ENCODE assay signal across 1 cellular context in genomic region chr4:3716034-3716875, GRCh38.
TF ChIP-seq lines count a peak whose summit lies in the region.

No MANE protein-coding gene starts in this region.

TF ChIP-seq in IMR-90, 13 proteins besides CTCF, POLR2A, EP300 and RAD21 (continued from another document):
- TF ChIP-seq ELK1 (IDR thresholded peaks at IDR 0.05; ENCODE audit: borderline replicate concordance, low read depth, low read length) (no peak), MXI1 (IDR thresholded peaks at IDR 0.05; ENCODE audit: borderline replicate concordance, low read depth, low read length) (no peak), CHD1 (IDR thresholded peaks at IDR 0.05; ENCODE audit: low read depth, low read length) (no peak), BHLHE40 (IDR thresholded peaks at IDR 0.05; ENCODE audit: low read depth, low read length) (no peak), USF2 (IDR thresholded peaks at IDR 0.05; ENCODE audit: low read depth, low read length) (no peak), CEBPB (IDR thresholded peaks at IDR 0.05; ENCODE audit: low read depth, low read length) (no peak), SMC3 (IDR thresholded peaks at IDR 0.05; ENCODE audit: low read depth, low read length) (no peak), FOS (IDR thresholded peaks at IDR 0.05; ENCODE audit: low read depth, low read length) (no peak), RCOR1 (IDR thresholded peaks at IDR 0.05; ENCODE audit: insufficient replicate concordance, low read length) (no peak), MAZ (IDR thresholded peaks at IDR 0.05; ENCODE audit: borderline replicate concordance, low read depth, low read length) (no peak), RFX5 (IDR thresholded peaks at IDR 0.05; ENCODE audit: low read depth, low read length) (no peak), NFE2L2 (IDR thresholded peaks at IDR 0.05; ENCODE audit: low read depth, low read length) (no peak)
TF ChIP-seq in IMR-90: peak in this region for 0.
